Comparison of ENCODE assay signal across 1 cellular context in the genomic region with DNA sequence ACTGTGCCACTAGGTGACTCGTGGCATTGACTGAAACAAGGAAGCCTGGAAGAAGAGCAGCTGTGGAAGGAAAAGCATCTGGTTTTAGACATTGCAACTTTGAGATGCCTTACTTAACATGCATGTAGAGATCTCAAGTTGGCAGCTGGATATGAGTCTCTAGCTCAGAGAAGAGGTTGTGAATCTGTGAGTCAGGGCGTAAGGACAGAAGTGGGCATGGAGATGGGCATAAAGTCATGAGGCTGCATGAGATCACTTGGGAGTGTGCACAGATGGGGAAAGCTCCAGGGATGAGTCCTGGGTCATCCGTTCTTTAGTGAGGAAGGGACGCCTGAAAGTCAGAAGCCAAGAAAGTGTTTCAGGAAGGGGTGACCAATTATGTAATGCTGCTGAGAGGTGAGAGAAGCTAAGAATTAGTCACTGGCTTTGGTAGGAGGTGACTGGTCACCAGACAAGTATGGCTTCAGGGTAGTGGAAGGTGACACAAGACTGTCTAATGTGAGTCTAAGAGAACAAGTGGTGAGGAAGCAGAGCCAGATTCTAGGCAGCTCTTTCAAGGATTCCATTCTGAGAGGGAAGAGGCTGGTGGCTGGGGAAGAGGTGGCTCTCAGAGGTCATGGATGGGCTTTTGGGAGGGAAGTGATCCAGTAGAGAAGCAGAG.
TF ChIP-seq lines count a peak whose summit lies in the region.

No MANE protein-coding gene starts in this region.

TF ChIP-seq in IMR-90, 13 proteins besides CTCF, POLR2A, EP300 and RAD21:
- TF ChIP-seq FOS (IDR thresholded peaks at IDR 0.05; ENCODE audit: low read depth, low read length) (no peak), RFX5 (IDR thresholded peaks at IDR 0.05; ENCODE audit: low read depth, low read length) (no peak), SMC3 (IDR thresholded peaks at IDR 0.05; ENCODE audit: low read depth, low read length) (no peak), CHD1 (IDR thresholded peaks at IDR 0.05; ENCODE audit: low read depth, low read length) (no peak), MAZ (IDR thresholded peaks at IDR 0.05; ENCODE audit: borderline replicate concordance, low read depth, low read length) (no peak), RCOR1 (IDR thresholded peaks at IDR 0.05; ENCODE audit: insufficient replicate concordance, low read length) (no peak), NFE2L2 (IDR thresholded peaks at IDR 0.05; ENCODE audit: low read depth, low read length) (no peak)
- TF ChIP-seq, protein P1, sequence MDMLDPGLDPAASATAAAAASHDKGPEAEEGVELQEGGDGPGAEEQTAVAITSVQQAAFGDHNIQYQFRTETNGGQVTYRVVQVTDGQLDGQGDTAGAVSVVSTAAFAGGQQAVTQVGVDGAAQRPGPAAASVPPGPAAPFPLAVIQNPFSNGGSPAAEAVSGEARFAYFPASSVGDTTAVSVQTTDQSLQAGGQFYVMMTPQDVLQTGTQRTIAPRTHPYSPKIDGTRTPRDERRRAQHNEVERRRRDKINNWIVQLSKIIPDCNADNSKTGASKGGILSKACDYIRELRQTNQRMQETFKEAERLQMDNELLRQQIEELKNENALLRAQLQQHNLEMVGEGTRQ (IDR thresholded peaks at IDR 0.05; ENCODE audit: low read depth, low read length), result no peak
- TF ChIP-seq, protein P2, sequence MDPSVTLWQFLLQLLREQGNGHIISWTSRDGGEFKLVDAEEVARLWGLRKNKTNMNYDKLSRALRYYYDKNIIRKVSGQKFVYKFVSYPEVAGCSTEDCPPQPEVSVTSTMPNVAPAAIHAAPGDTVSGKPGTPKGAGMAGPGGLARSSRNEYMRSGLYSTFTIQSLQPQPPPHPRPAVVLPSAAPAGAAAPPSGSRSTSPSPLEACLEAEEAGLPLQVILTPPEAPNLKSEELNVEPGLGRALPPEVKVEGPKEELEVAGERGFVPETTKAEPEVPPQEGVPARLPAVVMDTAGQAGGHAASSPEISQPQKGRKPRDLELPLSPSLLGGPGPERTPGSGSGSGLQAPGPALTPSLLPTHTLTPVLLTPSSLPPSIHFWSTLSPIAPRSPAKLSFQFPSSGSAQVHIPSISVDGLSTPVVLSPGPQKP (IDR thresholded peaks at IDR 0.05; ENCODE audit: borderline replicate concordance, low read depth, low read length), result no peak
